ENCODE assay signal across 14 cellular contexts in genomic region chr3:115877647-115877934, GRCh38.
DNase-seq lines count a peak whose midpoint lies in the region; ATAC-seq and TF ChIP-seq lines count a peak whose summit lies in the region.
"Had no signal": no experiment of that assay in that cellular context is flagged by ENCODE, and none has a peak within 500 bp of the region (broad histone marks: within the 10 kb centered on the region; RNA-seq: fewer than 3 reads in every experiment).

No MANE protein-coding gene starts in this region.

- no peak overlapping the region for H3K27ac Mint-ChIP-seq in progenitor cell of endocrine pancreas

- TF ChIP-seq CTCF in Loucy (conservative IDR thresholded peaks at IDR 0.05; ENCODE audit: low read length) (no peak), cardiac fibroblast (IDR thresholded peaks at IDR 0.05; ENCODE audit: low read depth, low read length) (no peak), progenitor cell of endocrine pancreas (IDR thresholded peaks at IDR 0.05; ENCODE audit: unreplicated experiment) (no peak)

- H3K9me3 ChIP-seq in Loucy (ENCODE audit: insufficient read depth, low read depth, low read length) (no peaks in the 10 kb centered on the region), subcutaneous abdominal adipose tissue (ENCODE audit: control insufficient read depth in 5 of 5, low read length in 5 of 5) (no peaks in the 10 kb centered on the region)
- H3K9me3 ChIP-seq: MG63, SJCRH30 had no signal

- H3K79me2 ChIP-seq in Loucy (ENCODE audit: insufficient read depth, low read length), result no peaks in the 10 kb centered on the region

- H4K20me1 ChIP-seq in Loucy (ENCODE audit: insufficient read depth, low read length, poor library complexity, severe bottlenecking), result no peaks in the 10 kb centered on the region

- peak overlapping the region; percentile 16 for H3K4me2 ChIP-seq in Loucy (ENCODE audit: low read depth, low read length, poor library complexity, severe bottlenecking)

- no peak for ATAC-seq in GM21619 (IDR thresholded peaks at IDR 0.05; ENCODE audit: unreplicated experiment)

- no peaks in the 10 kb centered on the region for H3F3A ChIP-seq in Loucy (ENCODE audit: low read depth)

- no peaks in the 10 kb centered on the region for H3K9me2 ChIP-seq in Loucy (replicated peaks; ENCODE audit: low read depth, low read length)

- H3K27me3 ChIP-seq in Loucy (ENCODE audit: insufficient read depth, low read length, poor library complexity, severe bottlenecking) (no peaks in the 10 kb centered on the region), subcutaneous abdominal adipose tissue (ENCODE audit: control insufficient read depth in 5 of 5, insufficient read depth in 4 of 5, low read length in 5 of 5) (no peaks in the 10 kb centered on the region), H7 (ENCODE audit: control insufficient read depth, insufficient read depth, low read length) (no peaks in the 10 kb centered on the region)
- H3K27me3 ChIP-seq: MG63, SJCRH30 had no signal

- H3K27me3 Mint-ChIP-seq in progenitor cell of endocrine pancreas, result no peaks in the 10 kb centered on the region

- H3K4me1 ChIP-seq in Loucy (ENCODE audit: insufficient read depth, low read length, poor library complexity, severe bottlenecking), result no peaks in the 10 kb centered on the region
- peaks cover 0 to 6% (median 0%) of the 10 kb centered on the region in 5 donors for H3K4me1 ChIP-seq in subcutaneous abdominal adipose tissue (ENCODE audit: control insufficient read depth in 5 of 5, insufficient read depth in 5 of 5, low read length in 5 of 5)
- H3K4me1 ChIP-seq: SJCRH30 had no signal

- H3K4me3 Mint-ChIP-seq in progenitor cell of endocrine pancreas (ENCODE audit: low read depth), result no peak overlapping the region

- H2AFZ ChIP-seq in Loucy (ENCODE audit: low read length), result no peak overlapping the region

- H3K9ac ChIP-seq in Loucy (ENCODE audit: low read depth, low read length, poor library complexity, severe bottlenecking) (no peak overlapping the region), subcutaneous abdominal adipose tissue (ENCODE audit: low read length in 5 of 5) (peak overlapping the region in 2 of 5 donors; percentile 41)

- H3K36me3 Mint-ChIP-seq in progenitor cell of endocrine pancreas (ENCODE audit: insufficient read depth), result no peaks in the 10 kb centered on the region

- H3K9me3 Mint-ChIP-seq in progenitor cell of endocrine pancreas (ENCODE audit: low read depth), result no peaks in the 10 kb centered on the region

- H3K27ac ChIP-seq in subcutaneous abdominal adipose tissue (ENCODE audit: low read depth, low read length), result no peak overlapping the region
- H3K27ac ChIP-seq: SJCRH30 had no signal

- DNase-seq in cardiac fibroblast (ENCODE audit: low read depth in 2 of 2) (peak; percentile 9 to 23), medulla oblongata (ENCODE audit: extremely low spot score) (peak; percentile 37), H7 (no peak), NCI-H2171 (lab: John Stamatoyannopoulos, UW) (no peak), progenitor cell of endocrine pancreas (ENCODE audit: low spot score, unreplicated experiment) (no peak)
- DNase-seq: activated effector memory CD4-positive, alpha-beta T cell treated with Interleukin-2 at 50 U/mL for 16 hours; amniotic stem cell; MG63; SJCRH30; stimulated activated naive CD4-positive, alpha-beta T cell; T-helper 9 cell had no signal

- no peak overlapping the region for H3K4me3 ChIP-seq in Loucy (ENCODE audit: low read length, poor library complexity, severe bottlenecking)
- H3K4me3 ChIP-seq in cardiac fibroblast (replicated peaks in 1 of 2; ENCODE audit: low read depth in 2 of 2, low read length in 2 of 2), result no peak overlapping the region
- peak overlapping the region in 3 of 5 donors; percentile 37 to 45 (median 44) for H3K4me3 ChIP-seq in subcutaneous abdominal adipose tissue (ENCODE audit: low read depth in 1 of 5, low read length in 5 of 5)
- no peak overlapping the region for H3K4me3 ChIP-seq in H7 (ENCODE audit: insufficient read depth, low read depth, low read length)
- H3K4me3 ChIP-seq: MG63, SJCRH30 had no signal

- peaks cover 13% of the 10 kb centered on the region for H3K4me1 Mint-ChIP-seq in progenitor cell of endocrine pancreas (ENCODE audit: low read depth)

- H3K36me3 ChIP-seq in Loucy (ENCODE audit: insufficient read depth, low read length), result no peaks in the 10 kb centered on the region
- no peaks in the 10 kb centered on the region for H3K36me3 ChIP-seq in subcutaneous abdominal adipose tissue (ENCODE audit: control insufficient read depth in 5 of 5, insufficient read depth in 5 of 5, low read length in 5 of 5)
- no peaks in the 10 kb centered on the region for H3K36me3 ChIP-seq in H7 (replicated peaks; ENCODE audit: control insufficient read depth, insufficient read depth, low read length)
- H3K36me3 ChIP-seq: MG63, SJCRH30 had no signal

Comparison
In these comparisons a context has a peak if more than half of its experiments do, and no peak if none do; other contexts are left out.
1. H3K4me3 ChIP-seq: peak in subcutaneous abdominal adipose tissue (3 of 5); none in Loucy (single experiment), cardiac fibroblast (0 of 2) and H7 (single experiment).
2. DNase-seq: peak in cardiac fibroblast (2 of 2) and medulla oblongata (single experiment); none in H7 (single experiment), NCI-H2171 (single experiment) and progenitor cell of endocrine pancreas (single experiment).